ENCODE assay signal across 8 cellular contexts in genomic region chrX:46903458-46904242, GRCh38. TPM values are rescaled to one million over a fixed set of nuclear protein-coding genes. Genes with fewer than 3 reads are reported as not detected.
DNase-seq lines count a peak whose midpoint lies in the region; ATAC-seq, FAIRE-seq and TF ChIP-seq lines count a peak whose summit lies in the region.

No MANE protein-coding gene starts in this region.

- H3K36me3 ChIP-seq in H1 (ENCODE audit: control insufficient read depth in 2 of 4, insufficient read depth in 4 of 4, low read length in 3 of 4) = no peaks in the 10 kb centered on the region

- no peak overlapping the region for H3K9ac ChIP-seq in H1 (replicated peaks in 1 of 4; ENCODE audit: extremely low read depth in 1 of 4, low read depth in 3 of 4, low read length in 3 of 4)

- TF ChIP-seq CTCF in CD14-positive monocyte (IDR thresholded peaks at IDR 0.05) = peak; percentile 40
- no peak for TF ChIP-seq CTCF in activated CD8-positive, alpha-beta T cell treated with anti-CD3 and anti-CD28 coated beads for 36 hours (IDR thresholded peaks at IDR 0.05)
- peak; percentile 59 to 78 (median 71) for TF ChIP-seq CTCF in H1 (IDR thresholded peaks at IDR 0.05; ENCODE audit: control extremely low read depth in 1 of 3, insufficient read depth in 1 of 3, low read depth in 1 of 3, low read length in 3 of 3)

- peak overlapping the region; percentile 77 to 82 for H3K4me3 Mint-ChIP-seq in CD14-positive monocyte
- H3K4me3 Mint-ChIP-seq in activated CD8-positive, alpha-beta T cell treated with anti-CD3 and anti-CD28 coated beads for 36 hours = peak overlapping the region; percentile 48
- H3K4me3 Mint-ChIP-seq in memory B cell = peak overlapping the region; percentile 84

- no peaks in the 10 kb centered on the region for H3K9me3 ChIP-seq in H1 (ENCODE audit: insufficient read depth in 2 of 2, low read depth in 1 of 2, low read length in 1 of 2)

- no peak overlapping the region for H3K23ac ChIP-seq in H1 (ENCODE audit: insufficient read length)

- peak; percentile 46 for DNase-seq in CD14-positive monocyte (ENCODE audit: low spot score)
- peak; percentile 85 for DNase-seq in NCI-H526 treated with DMSO at 0.1 percent for 48 hours (lab: John Stamatoyannopoulos, UW)
- peak; percentile 57 for DNase-seq in activated CD8-positive, alpha-beta T cell treated with anti-CD3 and anti-CD28 coated beads for 36 hours
- DNase-seq in H1 (ENCODE audit: low read depth in 1 of 2, low spot score in 2 of 2) = peak; percentile 50 to 69
- peak; percentile 55 to 58 for DNase-seq in memory B cell (ENCODE audit: low spot score in 2 of 2)
- peak; percentile 17 for DNase-seq in stimulated activated CD8-positive, alpha-beta memory T cell treated with anti-CD3 and anti-CD28 coated beads, Interleukin-2, amount 100 ng/mL, for 48 hours (ENCODE audit: low read depth in 2 of 2)

- H3K18ac ChIP-seq in H1 (ENCODE audit: extremely low read depth, low read length) = no peak overlapping the region; the same call in 1 of the 2 replicates

- peak overlapping the region; percentile 67; the same call in 1 of the 2 replicates for H2AFZ ChIP-seq in H1 (ENCODE audit: low read length)

- H3K27me3 Mint-ChIP-seq in CD14-positive monocyte (ENCODE audit: low read depth in 3 of 3) (peaks cover 0 to 18% (median 0%) of the 10 kb centered on the region in 3 donors), memory B cell (no peaks in the 10 kb centered on the region)
- H3K27me3 Mint-ChIP-seq in activated CD8-positive, alpha-beta T cell treated with anti-CD3 and anti-CD28 coated beads for 36 hours = no peaks in the 10 kb centered on the region

- H3K14ac ChIP-seq in H1 (ENCODE audit: insufficient read length) = no peak overlapping the region

- no peak overlapping the region for H4K8ac ChIP-seq in H1 (ENCODE audit: extremely low read depth, insufficient read depth, low read length)

- no peak overlapping the region for H2BK5ac ChIP-seq in H1 (ENCODE audit: low read depth, low read length)

- TF ChIP-seq POLR2A in H1 (IDR thresholded peaks at IDR 0.05; ENCODE audit: control extremely low read depth in 1 of 2, low read depth in 2 of 2, low read length in 2 of 2) = no peak

- H3K23me2 ChIP-seq in H1 (ENCODE audit: low read depth, low read length) = no peaks in the 10 kb centered on the region

- peak overlapping the region; percentile 13 to 62 (median 50); a peak in 7 of 8 replicates for H3K4me3 ChIP-seq in H1 (ENCODE audit: extremely low read depth in 1 of 4, insufficient read depth in 2 of 4, low read depth in 3 of 4, low read length in 4 of 4)

- H4K91ac ChIP-seq in H1 (replicated peaks; ENCODE audit: insufficient read length, low read length) = no peak overlapping the region

- FAIRE-seq in H1 (lab: Jason Lieb, UNC) = peak; percentile 57

- H3K4ac ChIP-seq in H1 (replicated peaks; ENCODE audit: insufficient read length, low read depth, low read length) = no peak overlapping the region

- H3K9me3 Mint-ChIP-seq in CD14-positive monocyte = peaks cover 0 to 2% (median 0%) of the 10 kb centered on the region in 7 donors
- H3K9me3 Mint-ChIP-seq in activated CD8-positive, alpha-beta T cell treated with anti-CD3 and anti-CD28 coated beads for 36 hours = no peaks in the 10 kb centered on the region
- H3K9me3 Mint-ChIP-seq in memory B cell = no peaks in the 10 kb centered on the region

- H2AK5ac ChIP-seq in H1 (ENCODE audit: low read depth, low read length) = no peak overlapping the region

- H3K79me1 ChIP-seq in H1 (ENCODE audit: low read depth, low read length) = no peaks in the 10 kb centered on the region

- H3K4me2 ChIP-seq in H1 (ENCODE audit: insufficient read depth in 1 of 2, low read depth in 2 of 2, low read length in 2 of 2) = peak overlapping the region; percentile 1 to 75; a peak in 3 of 4 replicates

- H3K56ac ChIP-seq in H1 (replicated peaks; ENCODE audit: insufficient read length, low read depth, low read length) = no peak overlapping the region

- H2BK15ac ChIP-seq in H1 (ENCODE audit: low read length) = no peak overlapping the region

- H3K79me2 ChIP-seq in H1 (ENCODE audit: control insufficient read depth in 1 of 2, insufficient read depth in 2 of 2, low read length in 2 of 2) = no peaks in the 10 kb centered on the region

- H3K4me1 Mint-ChIP-seq in CD14-positive monocyte = peaks cover 3% of the 10 kb centered on the region
- no peaks in the 10 kb centered on the region for H3K4me1 Mint-ChIP-seq in activated CD8-positive, alpha-beta T cell treated with anti-CD3 and anti-CD28 coated beads for 36 hours (ENCODE audit: low read depth)
- H3K4me1 Mint-ChIP-seq in memory B cell = no peaks in the 10 kb centered on the region

- no peak overlapping the region for H4K5ac ChIP-seq in H1 (ENCODE audit: insufficient read length, low read depth, low read length)

- H3K27ac ChIP-seq in H1 (ENCODE audit: low read depth, low read length) = no peak overlapping the region

- TF ChIP-seq EP300 in H1 (IDR thresholded peaks at IDR 0.05; ENCODE audit: borderline replicate concordance in 1 of 2, low read depth in 2 of 2, low read length in 2 of 2) = no peak

- POLR2A ChIA-PET in activated CD8-positive, alpha-beta T cell treated with anti-CD3 and anti-CD28 coated beads for 36 hours (lab: Charles Lee) = no interaction called here
- POLR2A ChIA-PET in H1 (lab: Charles Lee; ENCODE audit: partially characterized antibody) = no interaction called here

- no peaks in the 10 kb centered on the region for H4K20me1 ChIP-seq in H1 (replicated peaks in 1 of 2; ENCODE audit: control insufficient read depth in 1 of 2, insufficient read depth in 2 of 2, low read length in 2 of 2)

- H3K27ac Mint-ChIP-seq in CD14-positive monocyte = no peak overlapping the region
- no peak overlapping the region for H3K27ac Mint-ChIP-seq in activated CD8-positive, alpha-beta T cell treated with anti-CD3 and anti-CD28 coated beads for 36 hours
- H3K27ac Mint-ChIP-seq in memory B cell = no peak overlapping the region

- no peaks in the 10 kb centered on the region; a peak in 1 of 7 replicates for H3K4me1 ChIP-seq in H1 (replicated peaks in 1 of 4; ENCODE audit: control insufficient read depth in 3 of 4, insufficient read depth in 4 of 4, low read length in 3 of 4)

- H3K27me3 ChIP-seq in H1 (replicated peaks in 1 of 4; ENCODE audit: control insufficient read depth in 3 of 4, extremely low read depth in 1 of 4, insufficient read depth in 3 of 4, low read length in 3 of 4) = no peaks in the 10 kb centered on the region

- 13% methylated on average over 7 of the region's 14 CpGs; no CpG with 5 or more reads in 1 of the 2 experiments for WGBS in H1 (ENCODE audit: extremely low coverage in 1 of 2, insufficient coverage in 1 of 2, insufficient read length in 1 of 2, insufficient replicate concordance in 2 of 2, low coverage in 1 of 2, low lambda C conversion rate in 2 of 2, missing lambda C conversion rate in 1 of 2), 2 experiments

- H2BK20ac ChIP-seq in H1 (ENCODE audit: low read length) = no peak overlapping the region

- ATAC-seq in GM19438 (IDR thresholded peaks at IDR 0.05; ENCODE audit: low read depth, unreplicated experiment) (peak; percentile 87), HG03571 (IDR thresholded peaks at IDR 0.05; ENCODE audit: unreplicated experiment) (peak; percentile 71), memory B cell (ENCODE audit: low read depth) (peak; percentile 98)
- peak; percentile 94 for ATAC-seq in activated CD8-positive, alpha-beta T cell treated with anti-CD3 and anti-CD28 coated beads for 36 hours

- H2BK120ac ChIP-seq in H1 (replicated peaks; ENCODE audit: low read depth, low read length) = no peak overlapping the region

- peak; percentile 62 to 72 for TF ChIP-seq RAD21 in H1 (IDR thresholded peaks at IDR 0.05 in 1 of 2, conservative IDR thresholded peaks at IDR 0.05 in 1 of 2; ENCODE audit: low read depth in 2 of 2, low read length in 2 of 2)

- H3K36me3 Mint-ChIP-seq in CD14-positive monocyte = no peaks in the 10 kb centered on the region
- H3K36me3 Mint-ChIP-seq in activated CD8-positive, alpha-beta T cell treated with anti-CD3 and anti-CD28 coated beads for 36 hours (ENCODE audit: low read depth) = no peaks in the 10 kb centered on the region
- no peaks in the 10 kb centered on the region for H3K36me3 Mint-ChIP-seq in memory B cell

- intact Hi-C loops in CD14-positive monocyte (cut with micrococcal nuclease) = loop anchor here in 1 of 2 donors (10.0 kb wide), 1 partner anchor 71 kb away; no protein-coding TSS in a partner anchor
- intact Hi-C loops in activated CD8-positive, alpha-beta T cell treated with anti-CD3 and anti-CD28 coated beads for 36 hours (cut with micrococcal nuclease) = no loop called here

- CTCF ChIA-PET in activated CD8-positive, alpha-beta T cell treated with anti-CD3 and anti-CD28 coated beads for 36 hours (lab: Charles Lee) = interaction anchor here (0.6 to 1.9 kb wide), 6 partner anchors 58 to 190 kb away, joined by 3 to 8 read pairs (median 3); no protein-coding TSS in a partner anchor
- CTCF ChIA-PET in H1 (lab: Charles Lee; ENCODE audit: partially characterized antibody) = interaction anchor here (1.0 to 2.7 kb wide), 16 partner anchors 11 to 162 kb away, joined by 3 to 12 read pairs (median 4); no protein-coding TSS in a partner anchor

- H2BK12ac ChIP-seq in H1 (ENCODE audit: low read depth, low read length) = no peak overlapping the region

TF ChIP-seq in H1, 55 proteins besides CTCF, POLR2A, EP300 and RAD21:
- TF ChIP-seq MAX (IDR thresholded peaks at IDR 0.05) = peak; percentile 47; the same call in 1 of the 2 replicates
- no peak for TF ChIP-seq RBBP5 (IDR thresholded peaks at IDR 0.05; ENCODE audit: borderline replicate concordance, low read depth, low read length)

RNA-seq across cellular contexts. Expression of gene JADE3, which starts 8.6 kb away (rescaled TPM):
- polyA plus RNA-seq in CD14-positive monocyte (under 1 TPM; 0.03 to 0.19 TPM), H1 (2011; rRNA removed) (4.8 and 6.9 TPM in 2 replicates)
- under 1 TPM; 0.51 to 0.74 TPM for total RNA-seq in activated CD8-positive, alpha-beta T cell treated with anti-CD3 and anti-CD28 coated beads for 36 hours
- total RNA-seq in H1 (2021; fragmentation: NEBNext Ultra II Directional; extraction: Animal tissue kit (Norgen Biotek cat#: 25700)) = 21.5 and 25.2 TPM in 2 replicates
- 9.4 TPM for polyA plus RNA-seq in H1 (2011; cell fraction: cytosol; rRNA removed)
- polyA plus RNA-seq in H1 (2011; cell fraction: nucleus; rRNA removed) = 10.0 TPM
- polyA plus RNA-seq in H1 (2012, experiment 1 of 2) = 9.7 to 16.4 TPM (median 12.6 TPM) in 4 replicates
- 0.72 TPM for polyA plus RNA-seq in H1 (2012, experiment 2 of 2)
- polyA plus RNA-seq in H1 (2013, experiment 1 of 2) = 8.8 TPM
- 9.3 TPM for polyA plus RNA-seq in H1 (2013, experiment 2 of 2)
- polyA minus RNA-seq in H1 (2011; rRNA and poly(A)+ RNA removed) = 21.9 and 36.9 TPM in 2 replicates
- 13.7 TPM for polyA minus RNA-seq in H1 (2011; cell fraction: cytosol; rRNA and poly(A)+ RNA removed)
- polyA minus RNA-seq in H1 (2011; cell fraction: nucleus; rRNA and poly(A)+ RNA removed) = 9.7 TPM

Comparison
In these comparisons a context has a peak if more than half of its experiments do, and no peak if none do; other contexts are left out.
1. DNase-seq: peak in every context shown above with its lines; median percentile 85 in NCI-H526 treated with DMSO at 0.1 percent for 48 hours; 60 in H1; 57 in activated CD8-positive, alpha-beta T cell treated with anti-CD3 and anti-CD28 coated beads for 36 hours; 56 in memory B cell; 46 in CD14-positive monocyte; 17 in stimulated activated CD8-positive, alpha-beta memory T cell treated with anti-CD3 and anti-CD28 coated beads, Interleukin-2, amount 100 ng/mL, for 48 hours.
2. RNA of gene JADE3, which starts 8.6 kb away (total RNA-seq): 21.5 to 25.2 TPM in H1; 0.51 to 0.74 TPM in activated CD8-positive, alpha-beta T cell treated with anti-CD3 and anti-CD28 coated beads for 36 hours; every median in the first group is over 10 times any median in the second.
3. Peak in every context shown above with its lines, with median percentiles within 50 percentile points of each other: H3K4me3 Mint-ChIP-seq and ATAC-seq.